Comparison of ENCODE assay signal across 18 cellular contexts in the genomic region with DNA sequence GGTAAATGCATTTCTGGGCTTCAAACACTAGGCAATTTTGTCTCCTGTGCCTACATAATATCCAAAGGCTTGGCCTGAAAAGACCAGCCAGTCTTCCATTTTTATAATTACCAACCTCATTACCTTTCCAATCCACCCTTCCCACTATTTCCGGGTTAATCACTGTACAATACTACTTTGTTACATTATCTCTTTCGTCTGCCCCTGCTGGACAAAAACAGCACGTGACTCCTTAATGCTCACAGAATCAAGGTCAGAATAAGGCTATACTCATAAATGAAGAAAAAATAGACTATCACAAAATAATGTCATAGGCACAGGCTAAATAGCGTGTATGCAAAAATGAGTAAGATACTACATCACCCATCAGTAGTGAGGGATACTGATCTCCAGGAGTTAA. TPM values are rescaled to one million over a fixed set of nuclear protein-coding genes. Genes with fewer than 3 reads are reported as not detected.
DNase-seq lines count a peak whose midpoint lies in the region; ATAC-seq and TF ChIP-seq lines count a peak whose summit lies in the region.
"Had no signal": no experiment of that assay in that cellular context is flagged by ENCODE, and none has a peak within 500 bp of the region (broad histone marks: within the 10 kb centered on the region; RNA-seq: fewer than 3 reads in every experiment).

No MANE protein-coding gene starts in this region.

- no peaks in the 10 kb centered on the region for H3K9me3 ChIP-seq in H9 (ENCODE audit: control insufficient read depth, low read depth, low read length)
- no peaks in the 10 kb centered on the region for H3K9me3 ChIP-seq in endodermal cell (ENCODE audit: control insufficient read depth, low read length)
- H3K9me3 ChIP-seq in osteoblast (ENCODE audit: low read depth, low read length) = no peaks in the 10 kb centered on the region
- H3K9me3 ChIP-seq in ascending aorta = no peaks in the 10 kb centered on the region

- WGBS in H9 (ENCODE audit: extremely low coverage, insufficient read length, low lambda C conversion rate) = 100% methylated on average over 1 of the region's 4 CpGs
- 88 to 100% methylated on average over 2 to 4 of the region's 4 CpGs for WGBS in endodermal cell (ENCODE audit: insufficient coverage in 1 of 2, insufficient read length in 1 of 2), 2 experiments

- H3K4me2 ChIP-seq in H9 (ENCODE audit: insufficient read depth, insufficient read length, low read length) (no peak overlapping the region), osteoblast (ENCODE audit: insufficient read depth, low read length) (no peak overlapping the region)
- H3K4me2 ChIP-seq: PC-9 had no signal

- peaks cover 2% of the 10 kb centered on the region; the same call in 1 of the 2 replicates for H3K27me3 Mint-ChIP-seq in H9 (ENCODE audit: low read depth)
- no peaks in the 10 kb centered on the region for H3K27me3 Mint-ChIP-seq in endodermal cell (ENCODE audit: insufficient read depth)
- peaks cover 2% of the 10 kb centered on the region for H3K27me3 Mint-ChIP-seq in activated CD8-positive, alpha-beta T cell treated with anti-CD3 and anti-CD28 coated beads, Interleukin-2, amount 10 ng/mL, durations not matched to agents 7 days and 5 days (ENCODE audit: low read depth)

- H4K8ac ChIP-seq in H9 (replicated peaks; ENCODE audit: insufficient read length, low read depth, low read length) = no peak overlapping the region

- H3K4me1 Mint-ChIP-seq in H9 (no peaks in the 10 kb centered on the region), endodermal cell (no peaks in the 10 kb centered on the region)
- H3K4me1 Mint-ChIP-seq in activated CD8-positive, alpha-beta T cell treated with anti-CD3 and anti-CD28 coated beads, Interleukin-2, amount 10 ng/mL, durations not matched to agents 7 days and 5 days (ENCODE audit: low read depth) = no peaks in the 10 kb centered on the region
- H3K4me1 Mint-ChIP-seq: CD8-positive, alpha-beta memory T cell had no signal

- no peak overlapping the region for H3K18ac ChIP-seq in H9 (ENCODE audit: insufficient read length, low read depth, low read length)

- H3K9me3 Mint-ChIP-seq in H9 (no peaks in the 10 kb centered on the region), endodermal cell (no peaks in the 10 kb centered on the region)
- H3K9me3 Mint-ChIP-seq in activated CD8-positive, alpha-beta T cell treated with anti-CD3 and anti-CD28 coated beads, Interleukin-2, amount 10 ng/mL, durations not matched to agents 7 days and 5 days (ENCODE audit: insufficient read depth) = no peaks in the 10 kb centered on the region
- H3K9me3 Mint-ChIP-seq: CD8-positive, alpha-beta memory T cell had no signal

- no peak overlapping the region for H4K91ac ChIP-seq in H9 (ENCODE audit: insufficient read length, low read depth, low read length)

- H3K36me3 Mint-ChIP-seq in H9 (ENCODE audit: insufficient read depth in 1 of 3, low read depth in 3 of 3) (no peaks in the 10 kb centered on the region), endodermal cell (ENCODE audit: low read depth) (no peaks in the 10 kb centered on the region)
- H3K36me3 Mint-ChIP-seq in activated CD8-positive, alpha-beta T cell treated with anti-CD3 and anti-CD28 coated beads, Interleukin-2, amount 10 ng/mL, durations not matched to agents 7 days and 5 days (ENCODE audit: low read depth) = no peaks in the 10 kb centered on the region
- H3K36me3 Mint-ChIP-seq: CD8-positive, alpha-beta memory T cell had no signal

- no peak overlapping the region for H2BK5ac ChIP-seq in H9 (ENCODE audit: insufficient read length, low read length)

- no peak overlapping the region for H2BK120ac ChIP-seq in H9 (ENCODE audit: low read depth, low read length, poor library complexity, severe bottlenecking)

- no peak for ATAC-seq in activated CD8-positive, alpha-beta T cell treated with anti-CD3 and anti-CD28 coated beads, Interleukin-2, amount 10 ng/mL, durations not matched to agents 7 days and 5 days
- no peak for ATAC-seq in HG02973 (IDR thresholded peaks at IDR 0.05; ENCODE audit: unreplicated experiment)

- H3K27ac ChIP-seq in 22Rv1 (no peak overlapping the region), H9 (ENCODE audit: insufficient read length, low read depth, low read length) (no peak overlapping the region), endodermal cell (ENCODE audit: low read depth, low read length) (no peak overlapping the region), osteoblast (ENCODE audit: low read depth, low read length) (peak overlapping the region; percentile 93), ascending aorta (no peak overlapping the region)
- H3K27ac ChIP-seq: PC-9 had no signal

- H3K4me3 ChIP-seq in endodermal cell (ENCODE audit: low read length) (no peak overlapping the region), osteoblast (ENCODE audit: insufficient read depth, low read length) (no peak overlapping the region), ascending aorta (no peak overlapping the region)
- H3K4me3 ChIP-seq: PC-9 had no signal

- TF ChIP-seq CTCF in 22Rv1 (IDR thresholded peaks at IDR 0.05) (peak; percentile 14; the same call in 1 of the 2 replicates), H9 (conservative IDR thresholded peaks at IDR 0.05) (peak; percentile 18; the same call in 1 of the 3 replicates), endodermal cell (conservative IDR thresholded peaks at IDR 0.05) (peak; percentile 48), osteoblast (IDR thresholded peaks at IDR 0.05; ENCODE audit: extremely low read depth, low read depth, low read length) (peak; percentile 21), ascending aorta (IDR thresholded peaks at IDR 0.05) (no peak)

- POLR2A ChIA-PET in activated CD8-positive, alpha-beta T cell treated with anti-CD3 and anti-CD28 coated beads, Interleukin-2, amount 10 ng/mL, durations not matched to agents 7 days and 5 days (lab: Charles Lee) = no interaction called here

- no peak overlapping the region for H4K5ac ChIP-seq in H9 (ENCODE audit: insufficient read length, low read depth, low read length)

- H3K23me2 ChIP-seq in H9 (ENCODE audit: insufficient read length, low read depth, low read length, poor library complexity, severe bottlenecking) = no peaks in the 10 kb centered on the region

- H3K4me1 ChIP-seq in H9 (ENCODE audit: insufficient read depth, low read length) (no peaks in the 10 kb centered on the region), endodermal cell (ENCODE audit: control insufficient read depth, insufficient read depth, low read length) (no peaks in the 10 kb centered on the region), osteoblast (ENCODE audit: insufficient read depth, low read length) (peaks cover 38% of the 10 kb centered on the region), ascending aorta (peaks cover 0 to 3% of the 10 kb centered on the region in 2 donors)

- H3T11ph ChIP-seq in H9 (ENCODE audit: low read length) = no peak overlapping the region

- no peaks in the 10 kb centered on the region for H3K79me2 ChIP-seq in H9 (ENCODE audit: insufficient read depth, low read length)
- H3K79me2 ChIP-seq in osteoblast (ENCODE audit: insufficient read depth, low read length) = peaks cover 60% of the 10 kb centered on the region

- H3K4ac ChIP-seq in H9 (ENCODE audit: low read depth, low read length) = no peak overlapping the region

- H3K27me3 ChIP-seq in H9 (ENCODE audit: insufficient read depth, low read length) (no peaks in the 10 kb centered on the region), endodermal cell (ENCODE audit: control insufficient read depth, insufficient read depth, low read length, poor library complexity, severe bottlenecking) (no peaks in the 10 kb centered on the region), osteoblast (ENCODE audit: insufficient read depth, low read length) (no peaks in the 10 kb centered on the region), ascending aorta (no peaks in the 10 kb centered on the region)

- H2BK12ac ChIP-seq in H9 (ENCODE audit: insufficient read length, low read depth, low read length) = no peak overlapping the region

- H2AFZ ChIP-seq in H9 (ENCODE audit: low read length) = no peak overlapping the region
- H2AFZ ChIP-seq in osteoblast (ENCODE audit: low read length) = no peak overlapping the region
- H2AFZ ChIP-seq: PC-9 had no signal

- H3K36me3 ChIP-seq in endodermal cell (ENCODE audit: control insufficient read depth, insufficient read depth, low read length) = no peaks in the 10 kb centered on the region
- no peaks in the 10 kb centered on the region for H3K36me3 ChIP-seq in osteoblast (ENCODE audit: insufficient read depth, low read length)
- no peaks in the 10 kb centered on the region for H3K36me3 ChIP-seq in ascending aorta

- no peak overlapping the region for H3K23ac ChIP-seq in H9 (ENCODE audit: insufficient read length, low read depth, low read length)

- H2BK20ac ChIP-seq in H9 (ENCODE audit: low read depth, low read length, poor library complexity, severe bottlenecking) = no peak overlapping the region

- intact Hi-C loops in ascending aorta (cut with DNase I) = no loop called here

- CTCF ChIA-PET in activated CD8-positive, alpha-beta T cell treated with anti-CD3 and anti-CD28 coated beads, Interleukin-2, amount 10 ng/mL, durations not matched to agents 7 days and 5 days (lab: Charles Lee) = no interaction called here

- H3K9ac ChIP-seq in H9 (ENCODE audit: extremely low read depth, insufficient read length, low read length) = no peak overlapping the region
- no peak overlapping the region for H3K9ac ChIP-seq in endodermal cell (ENCODE audit: extremely low read depth, low read length, poor library complexity, severe bottlenecking)

- H4K20me1 ChIP-seq in H9 (ENCODE audit: control insufficient read depth, insufficient read depth, insufficient read length) (no peaks in the 10 kb centered on the region), osteoblast (ENCODE audit: insufficient read depth, low read length) (no peaks in the 10 kb centered on the region)

- H3K56ac ChIP-seq in H9 (ENCODE audit: insufficient read length, low read depth, low read length) = no peak overlapping the region

- DNase-seq in H9 (no peak), endodermal cell (no peak), osteoblast (ENCODE audit: insufficient read length, low spot score, missing footprints) (no peak), ascending aorta (ENCODE audit: low spot score in 2 of 2) (no peak)
- DNase-seq in activated CD8-positive, alpha-beta T cell treated with anti-CD3 and anti-CD28 coated beads, Interleukin-2, amount 10 ng/mL, durations not matched to agents 7 days and 5 days = no peak
- DNase-seq in activated CD4-positive, alpha-beta T cell treated with anti-CD3 and anti-CD28 coated beads for 1 hour = no peak
- DNase-seq: C1 segment of cervical spinal cord; CD8-positive, alpha-beta memory T cell; DMS79 treated with DMSO at 0.1 percent for 48 hours; IMR-90; Karpas-422; NCI-H1417 treated with DMSO at 0.1 percent for 48 hours; NCI-H187 treated with DMSO at 0.1 percent for 48 hours; NCI-H226; NCI-H524 had no signal

- H2BK15ac ChIP-seq in H9 (ENCODE audit: low read depth, low read length) = no peak overlapping the region

- no peak overlapping the region for H3K14ac ChIP-seq in H9 (ENCODE audit: insufficient read depth, low read length)

- H3K79me1 ChIP-seq in H9 (ENCODE audit: insufficient read depth, low read depth, low read length, poor library complexity, severe bottlenecking) = no peaks in the 10 kb centered on the region

- H3K4me3 Mint-ChIP-seq in H9 (no peak overlapping the region), endodermal cell (no peak overlapping the region)
- H3K4me3 Mint-ChIP-seq in activated CD8-positive, alpha-beta T cell treated with anti-CD3 and anti-CD28 coated beads, Interleukin-2, amount 10 ng/mL, durations not matched to agents 7 days and 5 days = no peak overlapping the region
- H3K4me3 Mint-ChIP-seq: CD8-positive, alpha-beta memory T cell had no signal

- H3K27ac Mint-ChIP-seq in H9 (no peak overlapping the region), endodermal cell (no peak overlapping the region)
- H3K27ac Mint-ChIP-seq in activated CD8-positive, alpha-beta T cell treated with anti-CD3 and anti-CD28 coated beads, Interleukin-2, amount 10 ng/mL, durations not matched to agents 7 days and 5 days = no peak overlapping the region
- H3K27ac Mint-ChIP-seq: CD8-positive, alpha-beta memory T cell had no signal

- H2AK5ac ChIP-seq in H9 (ENCODE audit: insufficient read length, low read length) = no peak overlapping the region

RNA-seq across cellular contexts. Expression of gene ABI3BP, which starts 40.1 kb away (rescaled TPM):
- total RNA-seq in H9 (2021) (0.26 and 0.28 TPM in 2 replicates), endodermal cell (under 1 TPM in 1 of 2 donors, not detected in 1; 0.42 TPM), osteoblast (130 and 183 TPM in 2 replicates), ascending aorta (54.2 TPM)
- polyA plus RNA-seq in endodermal cell (2013, experiment 1 of 2) = 1.3 TPM
- polyA plus RNA-seq in endodermal cell (2013, experiment 2 of 2) = 1.4 TPM
- total RNA-seq in activated CD8-positive, alpha-beta T cell treated with anti-CD3 and anti-CD28 coated beads, Interleukin-2, amount 10 ng/mL, durations not matched to agents 7 days and 5 days = under 1 TPM in 1 of 2 experiments, not detected in 1; 0.16 TPM
- total RNA-seq: CD8-positive, alpha-beta memory T cell had no signal
- polyA plus RNA-seq: CD8-positive, alpha-beta memory T cell had no signal

Comparison
In these comparisons a context has a peak if more than half of its experiments do, and no peak if none do; other contexts are left out.
1. CTCF ChIP-seq: peak in 22Rv1 (single experiment), H9 (single experiment), endodermal cell (single experiment) and osteoblast (single experiment); none in ascending aorta (0 of 3).
2. RNA of gene ABI3BP, which starts 40.1 kb away (total RNA-seq): 130 to 183 TPM in osteoblast and 54.2 TPM in ascending aorta (single experiment); 0.42 TPM in endodermal cell, 0.26 to 0.28 TPM in H9 and 0.16 TPM in activated CD8-positive, alpha-beta T cell treated with anti-CD3 and anti-CD28 coated beads, Interleukin-2, amount 10 ng/mL, durations not matched to agents 7 days and 5 days; every median in the first group is over 10 times any median in the second.